Comparison of ENCODE assay signal across 8 cellular contexts in genomic region chr7:22559829-22560489, GRCh38. TPM values are rescaled to one million over a fixed set of nuclear protein-coding genes. Genes with fewer than 3 reads are reported as not detected.
DNase-seq lines count a peak whose midpoint lies in the region; ATAC-seq, FAIRE-seq and TF ChIP-seq lines count a peak whose summit lies in the region.

No MANE protein-coding gene starts in this region.

- peak; percentile 82 for ATAC-seq in GM23338
- ATAC-seq in pancreas = peak; percentile 80 to 89 (median 86)
- peak; percentile 86 for ATAC-seq in aorta (ENCODE audit: low FRiP score)

- H3K4me1 ChIP-seq in GM23338 (ENCODE audit: insufficient read depth) (peaks cover 48% of the 10 kb centered on the region), pancreas (peaks cover 9 to 21% (median 11%) of the 10 kb centered on the region in 3 donors), aorta (ENCODE audit: control insufficient read depth in 1 of 2, insufficient read depth in 2 of 2, low read length in 2 of 2) (peaks cover 4 to 5% of the 10 kb centered on the region in 2 donors)

- peak; percentile 57 for FAIRE-seq in pancreas (lab: Jason Lieb, UNC)

- H3K79me2 ChIP-seq in GM23338 (replicated peaks; ENCODE audit: insufficient read depth) = no peaks in the 10 kb centered on the region

- no peaks in the 10 kb centered on the region for H3K9me3 Mint-ChIP-seq in GM23338

- no peaks in the 10 kb centered on the region for H4K20me1 ChIP-seq in GM23338 (replicated peaks; ENCODE audit: insufficient read depth)

- H3F3A ChIP-seq in GM23338 (replicated peaks; ENCODE audit: low read depth) = 0 out of 2 replicates have a peak, but pooled peaks cover 2% of the 10 kb centered on the region

- H3K27me3 ChIP-seq in GM23338 (ENCODE audit: insufficient read depth) (no peaks in the 10 kb centered on the region), pancreas (no peaks in the 10 kb centered on the region), aorta (ENCODE audit: control insufficient read depth in 1 of 2, insufficient read depth in 2 of 2, low read length in 1 of 2) (no peaks in the 10 kb centered on the region)

- DNase-seq in DMS53 (lab: John Stamatoyannopoulos, UW) (peak; percentile 95), GM23338 (ENCODE audit: low spot score) (peak; percentile 94), NAMALWA (ENCODE audit: low spot score) (peak; percentile 96), SK-MEL-5 (ENCODE audit: low read depth, low spot score) (peak; percentile 95), germinal center (ENCODE audit: low spot score) (peak; percentile 84), pancreas (peak in 4 of 6 donors; percentile 53 to 73 (median 60)), aorta (peak; percentile 78 to 83)
- peak in 3 of 4 experiments; percentile 10 to 45 (median 12) for DNase-seq in activated naive CD4-positive, alpha-beta T cell (lab: John Stamatoyannopoulos, UW)

- intact Hi-C loops in pancreas (cut with DNase I) = loop anchor here (5.0 to 10.0 kb wide), 4 partner anchors 167 to 505 kb away; partner anchors contain the start of gene IL6 (in 1 of the 3)
- intact Hi-C loops in aorta (cut with DNase I) = loop anchor here (1.0 to 10.0 kb wide), 6 partner anchors 29 to 497 kb away; partner anchors contain the start of gene IL6 (in 2 of the 2)

- H3K4me3 Mint-ChIP-seq in GM23338 = no peak overlapping the region

- 32 to 34% methylated on average over 13 of the region's 13 CpGs for WGBS in pancreas, 2 donors
- WGBS in aorta, 2 donors = 38 to 40% methylated on average over 13 of the region's 13 CpGs

- H3K36me3 Mint-ChIP-seq in GM23338 (ENCODE audit: low read depth) = no peaks in the 10 kb centered on the region

- H3K36me3 ChIP-seq in GM23338 (ENCODE audit: insufficient read depth) (no peaks in the 10 kb centered on the region), pancreas (no peaks in the 10 kb centered on the region), aorta (ENCODE audit: control insufficient read depth in 1 of 2, insufficient read depth in 2 of 2, low read length in 1 of 2) (no peaks in the 10 kb centered on the region)

- TF ChIP-seq CTCF in GM23338 (conservative IDR thresholded peaks at IDR 0.05; ENCODE audit: low read depth in 2 of 2) (peak; percentile 90 to 99), pancreas (IDR thresholded peaks at IDR 0.05) (peak; percentile 49 to 76 (median 68))

- H3K27me3 Mint-ChIP-seq in GM23338 (ENCODE audit: insufficient read depth, low read depth, poor library complexity) = peaks cover 14% of the 10 kb centered on the region

- H3K9me3 ChIP-seq in pancreas = no peaks in the 10 kb centered on the region
- H3K9me3 ChIP-seq in aorta (ENCODE audit: control insufficient read depth, low read length) = no peaks in the 10 kb centered on the region

- in situ Hi-C loops in SK-MEL-5 (cut with HindIII; ENCODE audit: low pct_unique_long_range_greater_than_20kb, low sequenced_read_pairs) = loop anchor here (5.0 kb wide), 1 partner anchor 197 kb away; no protein-coding TSS in a partner anchor

- H3K27ac ChIP-seq in GM23338 (ENCODE audit: low read depth) (peak overlapping the region; percentile 96; the same call in 1 of the 2 replicates), pancreas (no peak overlapping the region), aorta (ENCODE audit: low read depth in 1 of 2, low read length in 2 of 2) (no peak overlapping the region)

- H3K4me3 ChIP-seq in GM23338 = no peak overlapping the region
- H3K4me3 ChIP-seq in pancreas = no peak overlapping the region
- no peak overlapping the region for H3K4me3 ChIP-seq in aorta (ENCODE audit: low read length in 2 of 2)

- no peak overlapping the region for H2AFZ ChIP-seq in GM23338

- no peak overlapping the region for H3K27ac Mint-ChIP-seq in GM23338

- no peak overlapping the region for H3K4me2 ChIP-seq in GM23338

- H3K4me1 Mint-ChIP-seq in GM23338 = peaks cover 50% of the 10 kb centered on the region

- H3K9me2 ChIP-seq in GM23338 (ENCODE audit: insufficient read depth) = no peaks in the 10 kb centered on the region

TF ChIP-seq in GM23338, 12 proteins besides CTCF, POLR2A, EP300 and RAD21:
- no peak for TF ChIP-seq STAT1 (IDR thresholded peaks at IDR 0.05; ENCODE audit: unreplicated experiment)
- TF ChIP-seq REST (IDR thresholded peaks at IDR 0.05; ENCODE audit: unreplicated experiment) = no peak
- no peak for TF ChIP-seq EZH2phosphoT487 (IDR thresholded peaks at IDR 0.05; ENCODE audit: unreplicated experiment)
- TF ChIP-seq ZNF114 (CRISPR knock-in tag; IDR thresholded peaks at IDR 0.05) = no peak
- no peak for TF ChIP-seq NANOG (IDR thresholded peaks at IDR 0.05; ENCODE audit: borderline replicate concordance)
- no peak for TF ChIP-seq POLR2AphosphoS5 (IDR thresholded peaks at IDR 0.05; ENCODE audit: low read depth)
- TF ChIP-seq ZNF331 (CRISPR knock-in tag; IDR thresholded peaks at IDR 0.05; ENCODE audit: low read depth) = no peak
- TF ChIP-seq ETS1 (IDR thresholded peaks at IDR 0.05) = no peak
- no peak for TF ChIP-seq CREB1 (CRISPR knock-in tag; IDR thresholded peaks at IDR 0.05; ENCODE audit: low read depth)
TF ChIP-seq in GM23338: peak in this region for 0.

RNA-seq across cellular contexts. Expression of gene STEAP1B, which starts 60.0 kb away (rescaled TPM):
- total RNA-seq in GM23338 (2014; rRNA removed; shearing (Covaris generic)) = 13.9 and 16.5 TPM in 2 replicates
- polyA plus RNA-seq in GM23338 (2016; fragmentation: Nextera tagmentation; extraction: Ambion mirVana) (4.5 and 4.9 TPM in 2 replicates), pancreas (not detected), aorta (under 1 TPM in 1 of 2 donors, not detected in 1; 0.36 TPM)
- 61.7 and 64.1 TPM in 2 replicates for total RNA-seq in SK-MEL-5 (2014; rRNA removed; shearing (Covaris generic))
- polyA plus RNA-seq in SK-MEL-5 (2015; cell fraction: cytosol; rRNA removed) = 51.8 and 58.5 TPM in 2 replicates
- 30.2 and 46.1 TPM in 2 replicates for polyA plus RNA-seq in SK-MEL-5 (2015; cell fraction: nucleus; rRNA removed)
- total RNA-seq in pancreas (not detected), aorta (1 to 10 TPM; 2.8 to 5.1 TPM)

Comparison
In these comparisons a context has a peak if more than half of its experiments do, and no peak if none do; other contexts are left out.
1. DNase-seq: peak in every context shown above with its lines; median percentile 96 in NAMALWA; 95 in DMS53; 95 in SK-MEL-5; 94 in GM23338; 84 in germinal center; 80 in aorta; 60 in pancreas; 12 in activated naive CD4-positive, alpha-beta T cell.